In genomic region chr3:13705702-13706280, GRCh38 we compare ENCODE assay signal across 19 cellular contexts.
DNase-seq lines count a peak whose midpoint lies in the region; ATAC-seq and TF ChIP-seq lines count a peak whose summit lies in the region.
"Had no signal": no experiment of that assay in that cellular context is flagged by ENCODE, and none has a peak within 500 bp of the region (broad histone marks: within the 10 kb centered on the region; RNA-seq: fewer than 3 reads in every experiment).

No MANE protein-coding gene starts in this region.

- H3K9me3 Mint-ChIP-seq in activated naive CD4-positive, alpha-beta T cell treated with anti-CD3 and anti-CD28 coated beads, Interleukin-2, amount 10 ng/mL, durations not matched to agents 7 days and 5 days = peaks cover 14% of the 10 kb centered on the region
- peaks cover 51% of the 10 kb centered on the region in 2 donors for H3K9me3 Mint-ChIP-seq in activated naive CD4-positive, alpha-beta T cell treated with anti-CD3 and anti-CD28 coated beads, Interleukin-2, amount 50 U/mL, for 72 hours
- H3K9me3 Mint-ChIP-seq in activated CD8-positive, alpha-beta memory T cell treated with anti-CD3 and anti-CD28 coated beads, Interleukin-2, amount 10 ng/mL, durations not matched to agents 7 days and 5 days (ENCODE audit: low read depth) = peaks cover 11% of the 10 kb centered on the region
- peaks cover 35% of the 10 kb centered on the region for H3K9me3 Mint-ChIP-seq in type B pancreatic cell

- H3K36me3 Mint-ChIP-seq in activated naive CD4-positive, alpha-beta T cell treated with anti-CD3 and anti-CD28 coated beads, Interleukin-2, amount 10 ng/mL, durations not matched to agents 7 days and 5 days = no peaks in the 10 kb centered on the region
- H3K36me3 Mint-ChIP-seq in activated naive CD4-positive, alpha-beta T cell treated with anti-CD3 and anti-CD28 coated beads, Interleukin-2, amount 50 U/mL, for 72 hours = peaks cover 14 to 25% of the 10 kb centered on the region in 2 donors
- no peaks in the 10 kb centered on the region for H3K36me3 Mint-ChIP-seq in activated CD8-positive, alpha-beta memory T cell treated with anti-CD3 and anti-CD28 coated beads, Interleukin-2, amount 10 ng/mL, durations not matched to agents 7 days and 5 days
- H3K36me3 Mint-ChIP-seq in type B pancreatic cell = no peaks in the 10 kb centered on the region

- ATAC-seq in activated naive CD4-positive, alpha-beta T cell treated with anti-CD3 and anti-CD28 coated beads, Interleukin-2, amount 50 U/mL, for 72 hours = no peak
- ATAC-seq in activated CD8-positive, alpha-beta memory T cell treated with anti-CD3 and anti-CD28 coated beads, Interleukin-2, amount 10 ng/mL, durations not matched to agents 7 days and 5 days = no peak
- no peak for ATAC-seq in HG03025 (IDR thresholded peaks at IDR 0.05; ENCODE audit: low FRiP score, unreplicated experiment)
- ATAC-seq: mucosa of descending colon, Panc1 had no signal

- CTCF ChIA-PET in activated naive CD4-positive, alpha-beta T cell treated with anti-CD3 and anti-CD28 coated beads, Interleukin-2, amount 10 ng/mL, durations not matched to agents 7 days and 5 days (lab: Charles Lee) = no interaction called here
- CTCF ChIA-PET in activated CD8-positive, alpha-beta memory T cell treated with anti-CD3 and anti-CD28 coated beads, Interleukin-2, amount 10 ng/mL, durations not matched to agents 7 days and 5 days (lab: Charles Lee) = no interaction called here

- H3K4me3 Mint-ChIP-seq in activated naive CD4-positive, alpha-beta T cell treated with anti-CD3 and anti-CD28 coated beads, Interleukin-2, amount 10 ng/mL, durations not matched to agents 7 days and 5 days = no peak overlapping the region
- no peak overlapping the region for H3K4me3 Mint-ChIP-seq in activated CD8-positive, alpha-beta memory T cell treated with anti-CD3 and anti-CD28 coated beads, Interleukin-2, amount 10 ng/mL, durations not matched to agents 7 days and 5 days
- H3K4me3 Mint-ChIP-seq in type B pancreatic cell = no peak overlapping the region
- H3K4me3 Mint-ChIP-seq: activated T-helper 1 cell treated with anti-CD3 and anti-CD28 coated beads, Interleukin-12 subunit alpha, Interleukin-12 subunit beta, Interleukin-2, Interleukin-4 antibody, amounts not matched to agents 30 ng/mL and 10 ng/mL and 1 ng/mL, durations not matched to agents 14 hours and 24 hours and 36 hours had no signal

- peak; percentile 12 for DNase-seq in activated naive CD4-positive, alpha-beta T cell treated with anti-CD3 and anti-CD28 coated beads, Interleukin-2, amount 10 ng/mL, durations not matched to agents 7 days and 5 days
- DNase-seq in activated naive CD4-positive, alpha-beta T cell treated with anti-CD3 and anti-CD28 coated beads, Interleukin-2, amount 50 U/mL, for 72 hours (ENCODE audit: low spot score in 2 of 2) = no peak
- peak; percentile 15 for DNase-seq in activated CD8-positive, alpha-beta memory T cell treated with anti-CD3 and anti-CD28 coated beads, Interleukin-2, amount 10 ng/mL, durations not matched to agents 7 days and 5 days
- DNase-seq in mesenteric fat pad (ENCODE audit: low spot score) (peak; percentile 28), type B pancreatic cell (ENCODE audit: extremely low spot score, unreplicated experiment) (peak; percentile 49), COLO668 (lab: John Stamatoyannopoulos, UW; ENCODE audit: unreplicated experiment) (no peak), HT-29 (ENCODE audit: low spot score) (no peak)
- DNase-seq: effector CD4-positive, alpha-beta T cell; foreskin melanocyte; GOT3; hippocampal formation; KG1; mucosa of descending colon; NCI-H1436 treated with DMSO at 0.1 percent for 48 hours; NCI-H526; SJCRH30 had no signal

- no peaks in the 10 kb centered on the region for H3K4me1 Mint-ChIP-seq in activated naive CD4-positive, alpha-beta T cell treated with anti-CD3 and anti-CD28 coated beads, Interleukin-2, amount 10 ng/mL, durations not matched to agents 7 days and 5 days
- H3K4me1 Mint-ChIP-seq in activated CD8-positive, alpha-beta memory T cell treated with anti-CD3 and anti-CD28 coated beads, Interleukin-2, amount 10 ng/mL, durations not matched to agents 7 days and 5 days = no peaks in the 10 kb centered on the region
- H3K4me1 Mint-ChIP-seq in type B pancreatic cell (ENCODE audit: unreplicated experiment) = no peaks in the 10 kb centered on the region

- no peak for TF ChIP-seq CTCF in type B pancreatic cell (conservative IDR thresholded peaks at IDR 0.05)

- no peak overlapping the region for H3K27ac Mint-ChIP-seq in activated naive CD4-positive, alpha-beta T cell treated with anti-CD3 and anti-CD28 coated beads, Interleukin-2, amount 10 ng/mL, durations not matched to agents 7 days and 5 days
- no peak overlapping the region for H3K27ac Mint-ChIP-seq in activated naive CD4-positive, alpha-beta T cell treated with anti-CD3 and anti-CD28 coated beads, Interleukin-2, amount 50 U/mL, for 72 hours
- no peak overlapping the region for H3K27ac Mint-ChIP-seq in activated CD8-positive, alpha-beta memory T cell treated with anti-CD3 and anti-CD28 coated beads, Interleukin-2, amount 10 ng/mL, durations not matched to agents 7 days and 5 days
- no peak overlapping the region for H3K27ac Mint-ChIP-seq in type B pancreatic cell
- H3K27ac Mint-ChIP-seq: activated T-helper 1 cell treated with anti-CD3 and anti-CD28 coated beads, Interleukin-12 subunit alpha, Interleukin-12 subunit beta, Interleukin-2, Interleukin-4 antibody, amounts not matched to agents 30 ng/mL and 10 ng/mL and 1 ng/mL, durations not matched to agents 14 hours and 24 hours and 36 hours had no signal

- no peaks in the 10 kb centered on the region for H3K27me3 Mint-ChIP-seq in activated naive CD4-positive, alpha-beta T cell treated with anti-CD3 and anti-CD28 coated beads, Interleukin-2, amount 10 ng/mL, durations not matched to agents 7 days and 5 days
- no peaks in the 10 kb centered on the region for H3K27me3 Mint-ChIP-seq in activated CD8-positive, alpha-beta memory T cell treated with anti-CD3 and anti-CD28 coated beads, Interleukin-2, amount 10 ng/mL, durations not matched to agents 7 days and 5 days
- H3K27me3 Mint-ChIP-seq in type B pancreatic cell = peaks cover 60% of the 10 kb centered on the region

Comparison
In these comparisons a context has a peak if more than half of its experiments do, and no peak if none do; other contexts are left out.
1. DNase-seq: peak in activated naive CD4-positive, alpha-beta T cell treated with anti-CD3 and anti-CD28 coated beads, Interleukin-2, amount 10 ng/mL, durations not matched to agents 7 days and 5 days (single experiment), activated CD8-positive, alpha-beta memory T cell treated with anti-CD3 and anti-CD28 coated beads, Interleukin-2, amount 10 ng/mL, durations not matched to agents 7 days and 5 days (single experiment), mesenteric fat pad (single experiment) and type B pancreatic cell (single experiment); none in activated naive CD4-positive, alpha-beta T cell treated with anti-CD3 and anti-CD28 coated beads, Interleukin-2, amount 50 U/mL, for 72 hours (0 of 2), COLO668 (single experiment) and HT-29 (single experiment).